1 cellular context compared by ENCODE assay signal in the genomic region with DNA sequence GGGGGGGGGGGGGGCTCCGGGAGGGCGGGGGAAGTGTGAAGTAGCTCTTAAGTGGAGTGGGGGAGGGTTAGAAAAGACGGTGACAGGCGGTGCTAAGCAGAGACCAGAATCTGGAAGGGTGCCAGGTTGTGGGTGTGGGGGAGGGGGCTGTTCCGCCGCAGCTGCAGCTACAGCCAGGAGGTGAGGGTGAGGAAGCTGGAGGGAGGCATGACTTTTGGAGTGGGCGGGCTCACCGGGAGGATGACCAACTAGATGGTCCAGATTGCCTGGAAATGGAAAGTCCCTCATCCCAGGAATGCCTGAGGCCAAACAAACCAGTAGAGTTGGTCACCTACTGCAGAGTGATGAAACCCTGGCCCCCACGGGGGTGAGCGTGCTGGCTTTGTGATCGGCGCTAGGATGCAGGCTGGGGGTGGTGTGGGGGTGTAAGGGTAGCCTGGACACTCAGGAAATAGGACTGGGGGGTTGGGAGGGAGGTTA.
A peak's percentile ranks its signal among the peaks of the same experiment; 100 is the strongest.
TF ChIP-seq lines count a peak whose summit lies in the region.

No MANE protein-coding gene starts in this region.

TF ChIP-seq in K562, 482 proteins besides CTCF, POLR2A, EP300 and RAD21 (continued from another document):
- TF ChIP-seq, protein P1, sequence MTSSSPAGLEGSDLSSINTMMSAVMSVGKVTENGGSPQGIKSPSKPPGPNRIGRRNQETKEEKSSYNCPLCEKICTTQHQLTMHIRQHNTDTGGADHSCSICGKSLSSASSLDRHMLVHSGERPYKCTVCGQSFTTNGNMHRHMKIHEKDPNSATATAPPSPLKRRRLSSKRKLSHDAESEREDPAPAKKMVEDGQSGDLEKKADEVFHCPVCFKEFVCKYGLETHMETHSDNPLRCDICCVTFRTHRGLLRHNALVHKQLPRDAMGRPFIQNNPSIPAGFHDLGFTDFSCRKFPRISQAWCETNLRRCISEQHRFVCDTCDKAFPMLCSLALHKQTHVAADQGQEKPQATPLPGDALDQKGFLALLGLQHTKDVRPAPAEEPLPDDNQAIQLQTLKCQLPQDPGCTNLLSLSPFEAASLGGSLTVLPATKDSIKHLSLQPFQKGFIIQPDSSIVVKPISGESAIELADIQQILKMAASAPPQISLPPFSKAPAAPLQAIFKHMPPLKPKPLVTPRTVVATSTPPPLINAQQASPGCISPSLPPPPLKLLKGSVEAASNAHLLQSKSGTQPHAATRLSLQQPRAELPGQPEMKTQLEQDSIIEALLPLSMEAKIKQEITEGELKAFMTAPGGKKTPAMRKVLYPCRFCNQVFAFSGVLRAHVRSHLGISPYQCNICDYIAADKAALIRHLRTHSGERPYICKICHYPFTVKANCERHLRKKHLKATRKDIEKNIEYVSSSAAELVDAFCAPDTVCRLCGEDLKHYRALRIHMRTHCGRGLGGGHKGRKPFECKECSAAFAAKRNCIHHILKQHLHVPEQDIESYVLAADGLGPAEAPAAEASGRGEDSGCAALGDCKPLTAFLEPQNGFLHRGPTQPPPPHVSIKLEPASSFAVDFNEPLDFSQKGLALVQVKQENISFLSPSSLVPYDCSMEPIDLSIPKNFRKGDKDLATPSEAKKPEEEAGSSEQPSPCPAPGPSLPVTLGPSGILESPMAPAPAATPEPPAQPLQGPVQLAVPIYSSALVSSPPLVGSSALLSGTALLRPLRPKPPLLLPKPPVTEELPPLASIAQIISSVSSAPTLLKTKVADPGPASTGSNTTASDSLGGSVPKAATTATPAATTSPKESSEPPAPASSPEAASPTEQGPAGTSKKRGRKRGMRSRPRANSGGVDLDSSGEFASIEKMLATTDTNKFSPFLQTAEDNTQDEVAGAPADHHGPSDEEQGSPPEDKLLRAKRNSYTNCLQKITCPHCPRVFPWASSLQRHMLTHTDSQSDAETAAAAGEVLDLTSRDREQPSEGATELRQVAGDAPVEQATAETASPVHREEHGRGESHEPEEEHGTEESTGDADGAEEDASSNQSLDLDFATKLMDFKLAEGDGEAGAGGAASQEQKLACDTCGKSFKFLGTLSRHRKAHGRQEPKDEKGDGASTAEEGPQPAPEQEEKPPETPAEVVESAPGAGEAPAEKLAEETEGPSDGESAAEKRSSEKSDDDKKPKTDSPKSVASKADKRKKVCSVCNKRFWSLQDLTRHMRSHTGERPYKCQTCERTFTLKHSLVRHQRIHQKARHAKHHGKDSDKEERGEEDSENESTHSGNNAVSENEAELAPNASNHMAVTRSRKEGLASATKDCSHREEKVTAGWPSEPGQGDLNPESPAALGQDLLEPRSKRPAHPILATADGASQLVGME (CRISPR knock-in tag; IDR thresholded peaks at IDR 0.05), result 0 out of 2 replicates have a peak, but pooled peaks have one; percentile 29
- TF ChIP-seq, protein P2, sequence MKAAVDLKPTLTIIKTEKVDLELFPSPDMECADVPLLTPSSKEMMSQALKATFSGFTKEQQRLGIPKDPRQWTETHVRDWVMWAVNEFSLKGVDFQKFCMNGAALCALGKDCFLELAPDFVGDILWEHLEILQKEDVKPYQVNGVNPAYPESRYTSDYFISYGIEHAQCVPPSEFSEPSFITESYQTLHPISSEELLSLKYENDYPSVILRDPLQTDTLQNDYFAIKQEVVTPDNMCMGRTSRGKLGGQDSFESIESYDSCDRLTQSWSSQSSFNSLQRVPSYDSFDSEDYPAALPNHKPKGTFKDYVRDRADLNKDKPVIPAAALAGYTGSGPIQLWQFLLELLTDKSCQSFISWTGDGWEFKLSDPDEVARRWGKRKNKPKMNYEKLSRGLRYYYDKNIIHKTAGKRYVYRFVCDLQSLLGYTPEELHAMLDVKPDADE (conservative IDR thresholded peaks at IDR 0.05; ENCODE audit: control insufficient read depth, low read depth, low read length), result no peak
- TF ChIP-seq, protein P3, sequence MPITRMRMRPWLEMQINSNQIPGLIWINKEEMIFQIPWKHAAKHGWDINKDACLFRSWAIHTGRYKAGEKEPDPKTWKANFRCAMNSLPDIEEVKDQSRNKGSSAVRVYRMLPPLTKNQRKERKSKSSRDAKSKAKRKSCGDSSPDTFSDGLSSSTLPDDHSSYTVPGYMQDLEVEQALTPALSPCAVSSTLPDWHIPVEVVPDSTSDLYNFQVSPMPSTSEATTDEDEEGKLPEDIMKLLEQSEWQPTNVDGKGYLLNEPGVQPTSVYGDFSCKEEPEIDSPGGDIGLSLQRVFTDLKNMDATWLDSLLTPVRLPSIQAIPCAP (CRISPR knock-in tag; IDR thresholded peaks at IDR 0.05; ENCODE audit: borderline replicate concordance), result no peak
- peak; percentile 37; the same call in 1 of the 2 replicates for TF ChIP-seq LEF1 (IDR thresholded peaks at IDR 0.05)
- no peak for TF ChIP-seq NR2C2 (CRISPR knock-in tag; IDR thresholded peaks at IDR 0.05)
- no peak for TF ChIP-seq NR2C2 (tag; IDR thresholded peaks at IDR 0.05)
- TF ChIP-seq ZNF408 (CRISPR knock-in tag; IDR thresholded peaks at IDR 0.05; ENCODE audit: low read depth), result no peak
- 0 out of 4 replicates have a peak, but pooled peaks of 1 of the 2 experiments have one; percentile 12 for TF ChIP-seq TBL1XR1 (IDR thresholded peaks at IDR 0.05; ENCODE audit: low read length in 2 of 2)
- TF ChIP-seq CXXC5 (CRISPR knock-in tag; IDR thresholded peaks at IDR 0.05), result peak; percentile 43
- TF ChIP-seq, protein P4, sequence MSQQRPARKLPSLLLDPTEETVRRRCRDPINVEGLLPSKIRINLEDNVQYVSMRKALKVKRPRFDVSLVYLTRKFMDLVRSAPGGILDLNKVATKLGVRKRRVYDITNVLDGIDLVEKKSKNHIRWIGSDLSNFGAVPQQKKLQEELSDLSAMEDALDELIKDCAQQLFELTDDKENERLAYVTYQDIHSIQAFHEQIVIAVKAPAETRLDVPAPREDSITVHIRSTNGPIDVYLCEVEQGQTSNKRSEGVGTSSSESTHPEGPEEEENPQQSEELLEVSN (IDR thresholded peaks at IDR 0.05; ENCODE audit: borderline replicate concordance in 1 of 2, extremely low read depth in 1 of 2, insufficient read depth in 1 of 2, insufficient read length in 1 of 2, low read depth in 1 of 2, low read length in 1 of 2, poor library complexity in 1 of 2, severe bottlenecking in 1 of 2), result peak in 1 of 2 experiments; percentile 19
- no peak for TF ChIP-seq BMI1 (IDR thresholded peaks at IDR 0.05; ENCODE audit: low read length)
- no peak for TF ChIP-seq PYGO2 (tag; IDR thresholded peaks at IDR 0.05)
